In genomic region chr10:108775911-108776475, GRCh38 we compare ENCODE assay signal across 23 cellular contexts.
"Had no signal": no experiment of that assay in that cellular context is flagged by ENCODE, and none has a peak within 500 bp of the region (broad histone marks: within the 10 kb centered on the region; RNA-seq: fewer than 3 reads in every experiment).

No MANE protein-coding gene starts in this region.

- H3K27me3 ChIP-seq: breast epithelium had no signal

- H3K4me3 ChIP-seq: breast epithelium had no signal

- H3K4me1 ChIP-seq: breast epithelium had no signal

- DNase-seq: activated CD4-positive, alpha-beta T cell treated with anti-CD3 and anti-CD28 coated beads for 48 hours; activated CD4-positive, alpha-beta T cell treated with anti-CD3 and anti-CD28 coated beads, Interleukin-2, amount 50 U/mL, for 4 hours; activated CD4-positive, CD25-positive, alpha-beta regulatory T cell treated with anti-CD3 and anti-CD28 coated beads, Interleukin-2, amount 50 U/mL, for 72 hours; activated CD8-positive, alpha-beta memory T cell treated with anti-CD3 and anti-CD28 coated beads, Interleukin-2, amount 50 U/mL, for 48 hours; activated CD8-positive, alpha-beta T cell treated with anti-CD3 and anti-CD28 coated beads, Interleukin-2, amount 10 ng/mL, durations not matched to agents 7 days and 5 days; activated naive CD4-positive, alpha-beta T cell; activated T-cell treated with anti-CD3 and anti-CD28 coated beads, Interleukin-2, amount 50 U/mL, for 1 hour; amygdala; central memory CD4-positive, alpha-beta T cell; KG1; NCI-H1092; NCI-H1417; NCI-H187; NCI-H2081; NCI-H510A treated with DMSO at 0.1 percent for 48 hours; NCI-H69; PC-3; SHP77 treated with DMSO at 0.1 percent for 48 hours; T-helper 17 cell; T-helper 9 cell had no signal

- H3K36me3 ChIP-seq: breast epithelium had no signal

- H3K27ac ChIP-seq: breast epithelium had no signal

- H3K9me3 ChIP-seq: breast epithelium had no signal

- FAIRE-seq: astrocyte, RCC 7860 had no signal
